18 cellular contexts compared by ENCODE assay signal in the genomic region with DNA sequence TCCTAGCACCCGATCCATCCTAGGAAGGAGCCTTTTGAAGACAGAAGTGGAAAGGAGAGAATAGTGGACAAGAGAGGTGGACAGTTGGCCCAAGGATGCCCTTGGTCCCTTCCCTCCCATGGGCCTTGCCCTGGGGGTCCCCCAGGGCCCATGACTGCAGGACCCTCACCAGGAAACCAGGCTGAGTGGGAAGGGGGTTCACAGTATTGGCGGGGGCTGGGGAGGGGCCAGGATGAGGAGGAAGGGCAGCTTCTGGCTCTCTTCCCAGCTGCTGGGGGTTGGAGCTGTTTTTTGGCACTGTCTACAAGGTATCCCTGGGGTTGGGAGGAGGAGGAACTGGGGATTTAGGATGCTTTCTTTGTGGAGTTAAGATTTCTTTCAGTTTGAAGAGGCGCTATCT.
"Had no signal": no experiment of that assay in that cellular context is flagged by ENCODE, and none has a peak within 500 bp of the region (broad histone marks: within the 10 kb centered on the region; RNA-seq: fewer than 3 reads in every experiment).

No MANE protein-coding gene starts in this region.

- H3K27me3 ChIP-seq: ascending aorta, esophagus muscularis mucosa, left lung, right lobe of liver, suprapubic skin had no signal

- H3K27ac ChIP-seq: ascending aorta, left lung, psoas muscle, right lobe of liver, suprapubic skin had no signal

- ATAC-seq: activated CD4-positive, CD25-positive, alpha-beta regulatory T cell treated with anti-CD3 and anti-CD28 coated beads, Interleukin-2, amount 50 U/mL, for 24 hours; left lung; natural killer cell treated with Interleukin-12 subunit alpha and Interleukin-12 subunit beta and Interleukin-15 and Interleukin-18, amount 100 ng/mL, for 72 hours; psoas muscle; right lobe of liver had no signal

- H3K4me2 ChIP-seq: smooth muscle cell had no signal

- H3K9me3 ChIP-seq: ascending aorta, esophagus muscularis mucosa, left lung, psoas muscle, right lobe of liver, suprapubic skin had no signal

- H3K36me3 Mint-ChIP-seq: memory B cell; natural killer cell treated with Interleukin-12 subunit alpha and Interleukin-12 subunit beta and Interleukin-15 and Interleukin-18, amount 100 ng/mL, for 72 hours had no signal

- H3K4me3 Mint-ChIP-seq: memory B cell; natural killer cell treated with Interleukin-12 subunit alpha and Interleukin-12 subunit beta and Interleukin-15 and Interleukin-18, amount 100 ng/mL, for 72 hours; stimulated activated naive CD8-positive, alpha-beta T cell treated with anti-CD3 and anti-CD28 coated beads, Interleukin-15, Interleukin-2, amounts not matched to agents 100 ng/mL and 50 ng/mL, for 24 hours had no signal

- H3K27me3 Mint-ChIP-seq: memory B cell; natural killer cell treated with Interleukin-12 subunit alpha and Interleukin-12 subunit beta and Interleukin-15 and Interleukin-18, amount 100 ng/mL, for 72 hours; stimulated activated naive CD8-positive, alpha-beta T cell treated with anti-CD3 and anti-CD28 coated beads, Interleukin-15, Interleukin-2, amounts not matched to agents 100 ng/mL and 50 ng/mL, for 24 hours had no signal

- DNase-seq: activated CD4-positive, alpha-beta T cell treated with anti-CD3 and anti-CD28 coated beads, Interleukin-2, amount 50 U/mL, for 4 hours; activated naive CD4-positive, alpha-beta T cell treated with Interleukin-2 at 50 U/mL for 16 hours; activated T-cell treated with anti-CD3 and anti-CD28 coated beads for 4 hours; hippocampal formation; left lung; psoas muscle; right lobe of liver; T-helper 1 cell; T1000; trophoblast cell had no signal

- H3K9me3 Mint-ChIP-seq: memory B cell; natural killer cell treated with Interleukin-12 subunit alpha and Interleukin-12 subunit beta and Interleukin-15 and Interleukin-18, amount 100 ng/mL, for 72 hours; stimulated activated naive CD8-positive, alpha-beta T cell treated with anti-CD3 and anti-CD28 coated beads, Interleukin-15, Interleukin-2, amounts not matched to agents 100 ng/mL and 50 ng/mL, for 24 hours had no signal

- H3K27ac Mint-ChIP-seq: memory B cell; natural killer cell treated with Interleukin-12 subunit alpha and Interleukin-12 subunit beta and Interleukin-15 and Interleukin-18, amount 100 ng/mL, for 72 hours; stimulated activated naive CD8-positive, alpha-beta T cell treated with anti-CD3 and anti-CD28 coated beads, Interleukin-15, Interleukin-2, amounts not matched to agents 100 ng/mL and 50 ng/mL, for 24 hours had no signal

- H3K4me3 ChIP-seq: ascending aorta, esophagus muscularis mucosa, left lung, psoas muscle, right lobe of liver, smooth muscle cell, suprapubic skin had no signal

- H3K36me3 ChIP-seq: left lung, right lobe of liver, suprapubic skin had no signal
